ENCODE assay signal across 1 cellular context in genomic region chr7:97873606-97874005, GRCh38.
TF ChIP-seq lines count a peak whose summit lies in the region.

No MANE protein-coding gene starts in this region.

TF ChIP-seq in K562, 482 proteins besides CTCF, POLR2A, EP300 and RAD21:
- TF ChIP-seq MCM7 (IDR thresholded peaks at IDR 0.05) (no peak), MLLT1 (IDR thresholded peaks at IDR 0.05) (no peak), MCM3 (IDR thresholded peaks at IDR 0.05) (no peak), CBX5 (IDR thresholded peaks at IDR 0.05; ENCODE audit: borderline replicate concordance, low read depth) (no peak), ZBTB34 (CRISPR knock-in tag; IDR thresholded peaks at IDR 0.05) (no peak), GTF2B (IDR thresholded peaks at IDR 0.05; ENCODE audit: extremely low read depth, insufficient read length) (no peak), ZBTB9 (CRISPR knock-in tag; IDR thresholded peaks at IDR 0.05) (no peak), KLF1 (tag; IDR thresholded peaks at IDR 0.05) (no peak), HNRNPUL1 (IDR thresholded peaks at IDR 0.05; ENCODE audit: low read length) (no peak), CHD4 (IDR thresholded peaks at IDR 0.05; ENCODE audit: insufficient read depth, insufficient replicate concordance, low read depth, low read length, poor library complexity, severe bottlenecking) (no peak), TRIM24 (IDR thresholded peaks at IDR 0.05) (no peak), ZNF76 (CRISPR knock-in tag; IDR thresholded peaks at IDR 0.05; ENCODE audit: borderline replicate concordance) (no peak), PBX2 (CRISPR knock-in tag; IDR thresholded peaks at IDR 0.05; ENCODE audit: low read depth) (no peak), PBX2 (tag; conservative IDR thresholded peaks at IDR 0.05; ENCODE audit: low read depth) (no peak), PREB (CRISPR knock-in tag; IDR thresholded peaks at IDR 0.05) (no peak), TRIM28 (IDR thresholded peaks at IDR 0.05) (no peak), ADNP (tag; IDR thresholded peaks at IDR 0.05) (no peak), ZNF408 (CRISPR knock-in tag; IDR thresholded peaks at IDR 0.05; ENCODE audit: low read depth) (no peak), EHMT2 (IDR thresholded peaks at IDR 0.05) (no peak), BHLHE40 (IDR thresholded peaks at IDR 0.05; ENCODE audit: low read length) (no peak)
